10 cellular contexts compared by ENCODE assay signal in genomic region chr1:6581561-6582305, GRCh38. TPM values are rescaled to one million over a fixed set of nuclear protein-coding genes. Genes with fewer than 3 reads are reported as not detected.
DNase-seq lines count a peak whose midpoint lies in the region; FAIRE-seq and TF ChIP-seq lines count a peak whose summit lies in the region.
"Had no signal": no experiment of that assay in that cellular context is flagged by ENCODE, and none has a peak within 500 bp of the region (broad histone marks: within the 10 kb centered on the region; RNA-seq: fewer than 3 reads in every experiment).

No MANE protein-coding gene starts in this region.

- H3K27me3 Mint-ChIP-seq in astrocyte (ENCODE audit: low read depth, unreplicated experiment) (no peaks in the 10 kb centered on the region), nephron progenitor cell (ENCODE audit: low read depth, poor library complexity) (peaks cover 3% of the 10 kb centered on the region)

- peak overlapping the region; percentile 41 for H3K27ac Mint-ChIP-seq in astrocyte (ENCODE audit: unreplicated experiment)
- H3K27ac Mint-ChIP-seq in nephron progenitor cell, result no peak overlapping the region

- H3K36me3 ChIP-seq in astrocyte (ENCODE audit: insufficient read depth, low read length), result no peaks in the 10 kb centered on the region

- H3K4me2 ChIP-seq in astrocyte (ENCODE audit: low read length), result peak overlapping the region; percentile 90

- H3K4me3 Mint-ChIP-seq in astrocyte (ENCODE audit: unreplicated experiment) (peak overlapping the region; percentile 96), nephron progenitor cell (peak overlapping the region; percentile 58)

- no peak overlapping the region for H3K9ac ChIP-seq in astrocyte (ENCODE audit: low read length)

- H4K20me1 ChIP-seq in astrocyte (ENCODE audit: insufficient read depth, low read length), result peaks cover 40% of the 10 kb centered on the region

- H2AFZ ChIP-seq in astrocyte (ENCODE audit: low read depth, low read length), result no peak overlapping the region

- FAIRE-seq in astrocyte (lab: Jason Lieb, UNC), result no peak
- FAIRE-seq: islet of Langerhans had no signal

- H3K9me3 ChIP-seq in astrocyte (ENCODE audit: insufficient read depth, low read depth, low read length), result no peaks in the 10 kb centered on the region

- no peaks in the 10 kb centered on the region for H3K9me3 Mint-ChIP-seq in astrocyte (ENCODE audit: unreplicated experiment)
- no peaks in the 10 kb centered on the region for H3K9me3 Mint-ChIP-seq in nephron progenitor cell

- DNase-seq in ELR (ENCODE audit: low read depth) (peak; percentile 12), NCI-H2196 (lab: John Stamatoyannopoulos, UW; ENCODE audit: unreplicated experiment) (peak; percentile 48), astrocyte (ENCODE audit: low read depth) (no peak), nephron progenitor cell (no peak), NCI-H524 treated with DMSO at 0.1 percent for 48 hours (lab: John Stamatoyannopoulos, UW) (no peak), ACHN (no peak)
- DNase-seq in activated CD4-positive, alpha-beta T cell treated with anti-CD3 and anti-CD28 coated beads, Interleukin-2, amount 50 U/mL, for 4 hours, result no peak
- no peak for DNase-seq in stimulated activated CD4-positive, alpha-beta T cell treated with anti-CD3 and anti-CD28 coated beads, Interleukin-1b, Interleukin-23, amount 100 ng/mL, for 48 hours
- DNase-seq: stimulated activated naive CD4-positive, alpha-beta T cell treated with Interleukin-2 at 50 U/mL for 16 hours had no signal

- no peak overlapping the region for H3K27ac ChIP-seq in astrocyte (ENCODE audit: low read depth, low read length)

- H3K4me1 ChIP-seq in astrocyte (ENCODE audit: insufficient read depth, low read length), result peaks cover 12% of the 10 kb centered on the region

- H3K79me2 ChIP-seq in astrocyte (ENCODE audit: insufficient read depth, low read length), result peaks cover 32% of the 10 kb centered on the region

- H3K4me3 ChIP-seq in astrocyte (ENCODE audit: insufficient read depth, low read depth, low read length), result no peak overlapping the region

- H3K36me3 Mint-ChIP-seq in astrocyte (ENCODE audit: low read depth, unreplicated experiment) (peaks cover 3% of the 10 kb centered on the region), nephron progenitor cell (ENCODE audit: low read depth) (no peaks in the 10 kb centered on the region)

- in situ Hi-C loops in ACHN (cut with HindIII; ENCODE audit: low pct_ligation_motif_present, low pct_unique_long_range_greater_than_20kb, low sequenced_read_pairs), result no loop called here

- no peaks in the 10 kb centered on the region for H3K27me3 ChIP-seq in astrocyte (ENCODE audit: insufficient read depth, low read length)

- TF ChIP-seq CTCF in astrocyte (IDR thresholded peaks at IDR 0.05; ENCODE audit: insufficient read depth, low read depth, low read length) (no peak), nephron progenitor cell (IDR thresholded peaks at IDR 0.05) (no peak)

- peaks cover 25% of the 10 kb centered on the region for H3K4me1 Mint-ChIP-seq in astrocyte (ENCODE audit: low read depth, unreplicated experiment)
- peaks cover 40% of the 10 kb centered on the region for H3K4me1 Mint-ChIP-seq in nephron progenitor cell

RNA-seq across cellular contexts. Expression of gene ZBTB48, which starts 1.9 kb away (rescaled TPM):
- 20.0 and 26.5 TPM in 2 replicates for total RNA-seq in astrocyte

RNA-seq across cellular contexts. Expression of gene KLHL21, which starts 20.9 kb away (rescaled TPM):
- total RNA-seq in astrocyte, result 39.7 and 42.3 TPM in 2 replicates

RNA-seq across cellular contexts. Expression of gene TAS1R1, which starts 26.6 kb away (rescaled TPM):
- not detected in 2 replicates for total RNA-seq in astrocyte

RNA-seq across cellular contexts. Expression of gene NOL9, which starts 27.4 kb away (rescaled TPM):
- 24.0 and 26.8 TPM in 2 replicates for total RNA-seq in astrocyte

RNA-seq across cellular contexts. Expression of gene PHF13, which starts 31.8 kb away (rescaled TPM):
- 23.7 and 24.7 TPM in 2 replicates for total RNA-seq in astrocyte

Comparison
In these comparisons a context has a peak if more than half of its experiments do, and no peak if none do; other contexts are left out.
1. DNase-seq: peak in ELR (single experiment) and NCI-H2196 (single experiment); none in astrocyte (single experiment), nephron progenitor cell (single experiment), NCI-H524 treated with DMSO at 0.1 percent for 48 hours (single experiment), ACHN (single experiment), activated CD4-positive, alpha-beta T cell treated with anti-CD3 and anti-CD28 coated beads, Interleukin-2, amount 50 U/mL, for 4 hours (0 of 2) and stimulated activated CD4-positive, alpha-beta T cell treated with anti-CD3 and anti-CD28 coated beads, Interleukin-1b, Interleukin-23, amount 100 ng/mL, for 48 hours (single experiment).